ENCODE assay signal across 27 cellular contexts in the genomic region with DNA sequence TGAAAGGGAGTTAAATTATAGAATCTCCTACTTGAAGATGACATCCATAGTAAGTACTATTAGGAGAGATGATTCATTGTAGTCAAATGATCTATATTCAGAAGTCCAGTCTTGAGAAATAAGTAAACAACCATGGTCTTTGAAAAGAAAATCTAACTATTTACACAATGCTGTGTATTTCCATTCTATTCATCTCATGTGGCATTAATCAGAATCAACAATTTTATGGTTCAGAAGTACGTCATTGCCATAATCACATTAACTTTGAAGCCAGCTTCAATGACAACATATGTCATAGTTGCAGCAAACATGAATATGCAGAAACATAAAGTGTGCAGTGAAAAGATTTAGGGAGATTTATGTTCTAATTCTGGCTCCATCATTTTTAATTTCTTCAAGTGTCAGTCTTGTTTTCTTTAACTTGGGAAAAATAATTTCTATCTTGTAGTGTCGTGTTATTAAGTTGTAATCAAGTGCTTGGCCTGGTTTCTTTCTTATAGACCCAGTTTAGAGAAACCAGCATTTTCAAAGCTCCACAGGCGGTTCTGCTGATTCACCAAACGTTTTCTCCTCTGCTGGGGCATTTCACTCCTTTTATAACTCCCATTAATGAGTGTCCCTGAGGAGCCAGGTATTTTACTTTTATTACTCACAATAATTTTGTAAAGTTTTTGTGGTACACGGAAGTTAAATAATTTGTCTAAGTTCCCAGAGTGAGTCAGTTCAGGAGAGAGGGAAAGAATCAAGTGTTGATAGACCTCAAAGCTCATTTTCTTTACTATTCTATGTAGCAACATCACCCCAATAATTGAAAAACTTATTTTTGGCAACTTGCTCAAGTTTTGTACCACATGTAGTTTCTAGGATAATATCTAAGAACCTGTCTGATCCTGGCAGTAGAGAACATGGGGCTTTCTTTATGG. TPM values are rescaled to one million over a fixed set of nuclear protein-coding genes. Genes with fewer than 3 reads are reported as not detected.
DNase-seq lines count a peak whose midpoint lies in the region; ATAC-seq, FAIRE-seq and TF ChIP-seq lines count a peak whose summit lies in the region.
"Had no signal": no experiment of that assay in that cellular context is flagged by ENCODE, and none has a peak within 500 bp of the region (broad histone marks: within the 10 kb centered on the region; RNA-seq: fewer than 3 reads in every experiment).

No MANE protein-coding gene starts in this region.

- CTCF ChIA-PET in T-cell (lab: Charles Lee) = no interaction called here

- H3K9me3 Mint-ChIP-seq in mesothelial cell of epicardium (no peaks in the 10 kb centered on the region), T-cell (no peaks in the 10 kb centered on the region)
- H3K9me3 Mint-ChIP-seq: activated naive CD4-positive, alpha-beta T cell treated with anti-CD3 and anti-CD28 coated beads, Interleukin-2, amount 50 U/mL, for 72 hours; activated T-helper 2 cell treated with anti-CD3 and anti-CD28 coated beads, Interferon-gamma antibody, Interleukin-2, Interleukin-4, amounts not matched to agents 10 μg/mL and 5 μg/mL and 100 μg/mL, durations not matched to agents 14 hours and 24 hours and 36 hours; central memory CD8-positive, alpha-beta T cell; WTC11 had no signal

- H3K4me1 Mint-ChIP-seq in mesothelial cell of epicardium (no peaks in the 10 kb centered on the region), T-cell (no peaks in the 10 kb centered on the region)
- H3K4me1 Mint-ChIP-seq: central memory CD8-positive, alpha-beta T cell; WTC11 had no signal

- H3K4me3 Mint-ChIP-seq in mesothelial cell of epicardium (no peak overlapping the region), T-cell (no peak overlapping the region)
- H3K4me3 Mint-ChIP-seq: central memory CD8-positive, alpha-beta T cell; natural killer cell treated with Interleukin-12 subunit alpha and Interleukin-12 subunit beta and Interleukin-15 and Interleukin-18, amount 100 ng/mL, for 72 hours; WTC11 had no signal

- no peaks in the 10 kb centered on the region for H3K36me3 Mint-ChIP-seq in mesothelial cell of epicardium
- no peaks in the 10 kb centered on the region for H3K36me3 Mint-ChIP-seq in T-cell
- H3K36me3 Mint-ChIP-seq: activated naive CD4-positive, alpha-beta T cell treated with anti-CD3 and anti-CD28 coated beads, Interleukin-2, amount 50 U/mL, for 72 hours; natural killer cell treated with Interleukin-12 subunit alpha and Interleukin-12 subunit beta and Interleukin-15 and Interleukin-18, amount 100 ng/mL, for 72 hours; WTC11 had no signal

- no peak for TF ChIP-seq CTCF in D721Med (IDR thresholded peaks at IDR 0.05; ENCODE audit: insufficient read depth, missing control alignments)
- TF ChIP-seq CTCF in choroid plexus epithelial cell (conservative IDR thresholded peaks at IDR 0.05; ENCODE audit: low read depth, low read length) = no peak
- TF ChIP-seq CTCF in mesothelial cell of epicardium (IDR thresholded peaks at IDR 0.05; ENCODE audit: unreplicated experiment) = no peak

- POLR2A ChIA-PET in T-cell (lab: Charles Lee) = no interaction called here

- H3K27me3 Mint-ChIP-seq in mesothelial cell of epicardium (ENCODE audit: low read depth) = no peaks in the 10 kb centered on the region
- peaks cover 2 to 15% of the 10 kb centered on the region in 2 donors for H3K27me3 Mint-ChIP-seq in T-cell
- H3K27me3 Mint-ChIP-seq: central memory CD8-positive, alpha-beta T cell; natural killer cell treated with Interleukin-12 subunit alpha and Interleukin-12 subunit beta and Interleukin-15 and Interleukin-18, amount 100 ng/mL, for 72 hours had no signal

- H3K27ac Mint-ChIP-seq in mesothelial cell of epicardium (no peak overlapping the region), T-cell (no peak overlapping the region)
- H3K27ac Mint-ChIP-seq: activated naive CD4-positive, alpha-beta T cell treated with anti-CD3 and anti-CD28 coated beads, Interleukin-2, amount 50 U/mL, for 72 hours; activated T-helper 2 cell treated with anti-CD3 and anti-CD28 coated beads, Interferon-gamma antibody, Interleukin-2, Interleukin-4, amounts not matched to agents 10 μg/mL and 5 μg/mL and 100 μg/mL, durations not matched to agents 14 hours and 24 hours and 36 hours; natural killer cell treated with Interleukin-12 subunit alpha and Interleukin-12 subunit beta and Interleukin-15 and Interleukin-18, amount 100 ng/mL, for 72 hours; WTC11 had no signal

- no peak for ATAC-seq in T-cell (replicated peaks in 1 of 4)
- ATAC-seq: activated naive CD4-positive, alpha-beta T cell treated with anti-CD3 and anti-CD28 coated beads, Interleukin-2, amount 50 U/mL, for 72 hours; left ventricle myocardium superior; natural killer cell treated with Interleukin-12 subunit alpha and Interleukin-12 subunit beta and Interleukin-15 and Interleukin-18, amount 100 ng/mL, for 72 hours; WTC11 had no signal

- no peak overlapping the region for H3K4me3 ChIP-seq in choroid plexus epithelial cell (ENCODE audit: low read depth, low read length)
- H3K4me3 ChIP-seq: ascending aorta, dorsolateral prefrontal cortex had no signal

- peak; percentile 32 for FAIRE-seq in D721Med (lab: Jason Lieb, UNC)
- FAIRE-seq: endothelial cell of umbilical vein, urothelium cell line had no signal

- DNase-seq in D721Med (ENCODE audit: insufficient read length, low spot score) = no peak
- DNase-seq in NCI-H460 (ENCODE audit: extremely low read depth, low read depth) = peak; percentile 88
- peak; percentile 48 for DNase-seq in choroid plexus epithelial cell (ENCODE audit: low read depth)
- DNase-seq in left kidney (ENCODE audit: low read depth, low spot score) = peak; percentile 1
- DNase-seq in NCI-H446 (lab: John Stamatoyannopoulos, UW) = no peak
- no peak for DNase-seq in mesothelial cell of epicardium (ENCODE audit: low spot score in 2 of 2, unreplicated experiment in 2 of 2)
- no peak for DNase-seq in T-cell
- DNase-seq: activated CD4-positive, alpha-beta T cell treated with anti-CD3 and anti-CD28 coated beads, Interleukin-2, amount 50 U/mL, for 4 hours; DMS79 treated with DMSO at 0.1 percent for 48 hours; dorsolateral prefrontal cortex; GOT3; hypothalamus; left ventricle myocardium superior; NCI-H1436; NCI-H2107; NCI-H526; retina; stimulated activated CD4-positive, alpha-beta T cell treated with anti-CD3 and anti-CD28 coated beads, Interleukin-4, amount 100 ng/mL, for 24 hours; stimulated activated naive CD4-positive, alpha-beta T cell had no signal

RNA-seq across cellular contexts. Expression of a gene that starts 35.9 kb away (rescaled TPM):
- total RNA-seq in NCI-H460 (2014; rRNA removed; shearing (Covaris generic)) = 2.4 and 3.7 TPM in 2 replicates
- polyA plus RNA-seq in NCI-H460 (2014; cell fraction: nucleus; rRNA removed) = 0.58 and 2.0 TPM in 2 replicates
- 18.4 to 20.2 TPM (median 19.1 TPM) in 3 replicates for total RNA-seq in mesothelial cell of epicardium
- total RNA-seq in T-cell = under 1 TPM in 3 of 5 donors, not detected in 2; 0.20 to 0.38 (median 0.23) TPM

Comparison
In these comparisons a context has a peak if more than half of its experiments do, and no peak if none do; other contexts are left out.
1. DNase-seq: peak in NCI-H460 (single experiment), choroid plexus epithelial cell (single experiment) and left kidney (single experiment); none in D721Med (single experiment), NCI-H446 (0 of 2), mesothelial cell of epicardium (0 of 2) and T-cell (0 of 34).